ENCODE assay signal across 17 cellular contexts in the genomic region with DNA sequence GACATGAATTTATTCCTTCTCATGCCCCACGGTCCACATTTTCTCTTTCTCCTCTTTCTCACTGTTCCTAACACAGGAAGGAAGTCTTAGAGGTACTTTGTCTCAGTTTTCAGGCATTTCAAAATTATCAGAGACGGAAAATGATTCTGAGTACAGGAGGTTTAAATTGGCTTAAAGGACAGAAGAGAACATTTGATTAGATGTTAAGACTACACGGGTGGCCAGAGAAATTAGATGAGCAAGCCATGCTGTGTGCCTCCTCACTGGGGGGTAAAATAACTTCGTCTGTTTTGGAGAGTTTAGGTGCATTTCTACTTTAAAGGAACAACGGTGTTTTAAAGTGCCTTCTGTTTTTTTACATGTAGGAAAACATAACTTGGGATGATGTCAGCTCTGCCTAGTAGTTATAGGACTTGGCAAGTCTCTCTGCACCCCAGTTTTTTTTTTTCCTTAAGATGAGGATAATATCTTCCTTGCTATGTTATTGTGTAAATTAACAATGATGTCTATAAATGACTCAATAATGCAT.
DNase-seq lines count a peak whose midpoint lies in the region; ATAC-seq, FAIRE-seq and TF ChIP-seq lines count a peak whose summit lies in the region.
"Had no signal": no experiment of that assay in that cellular context is flagged by ENCODE, and none has a peak within 500 bp of the region (broad histone marks: within the 10 kb centered on the region; RNA-seq: fewer than 3 reads in every experiment).

No MANE protein-coding gene starts in this region.

- H3K18ac ChIP-seq in mesenchymal stem cell (ENCODE audit: low read depth in 1 of 2, low read length in 2 of 2): no peak overlapping the region

- H2BK15ac ChIP-seq in mesenchymal stem cell (ENCODE audit: low read depth, poor library complexity, severe bottlenecking): no peak overlapping the region

- no peaks in the 10 kb centered on the region for H3K4me1 Mint-ChIP-seq in WTC11
- peaks cover 21% of the 10 kb centered on the region for H3K4me1 Mint-ChIP-seq in activated CD4-positive, alpha-beta memory T cell treated with anti-CD3 and anti-CD28 coated beads, Interleukin-2, amount 10 ng/mL, durations not matched to agents 7 days and 5 days

- 0 out of 2 replicates have a peak overlapping the region, but pooled peaks have one; percentile 19 for H3K27ac Mint-ChIP-seq in WTC11
- no peak overlapping the region for H3K27ac Mint-ChIP-seq in activated CD4-positive, alpha-beta memory T cell treated with anti-CD3 and anti-CD28 coated beads, Interleukin-2, amount 10 ng/mL, durations not matched to agents 7 days and 5 days

- H3K4ac ChIP-seq in mesenchymal stem cell (ENCODE audit: low read depth in 1 of 2, low read length in 2 of 2): no peak overlapping the region

- H3K36me3 Mint-ChIP-seq in WTC11: peaks cover 5% of the 10 kb centered on the region; the same call in 1 of the 2 replicates
- peaks cover 7% of the 10 kb centered on the region for H3K36me3 Mint-ChIP-seq in activated CD4-positive, alpha-beta memory T cell treated with anti-CD3 and anti-CD28 coated beads, Interleukin-2, amount 10 ng/mL, durations not matched to agents 7 days and 5 days (ENCODE audit: low read depth)

- H3K9ac ChIP-seq in mesenchymal stem cell (ENCODE audit: low read length): no peak overlapping the region

- peak overlapping the region; percentile 65 for H3K27ac ChIP-seq in mesenchymal stem cell (ENCODE audit: low read length, poor library complexity, severe bottlenecking)
- H3K27ac ChIP-seq in pancreas: no peak overlapping the region
- H3K27ac ChIP-seq: C4-2B, SJCRH30 had no signal

- FAIRE-seq in pancreas (lab: Jason Lieb, UNC): no peak
- FAIRE-seq: D721Med had no signal

- H3K9me3 Mint-ChIP-seq in WTC11: no peaks in the 10 kb centered on the region
- H3K9me3 Mint-ChIP-seq in activated CD4-positive, alpha-beta memory T cell treated with anti-CD3 and anti-CD28 coated beads, Interleukin-2, amount 10 ng/mL, durations not matched to agents 7 days and 5 days: no peaks in the 10 kb centered on the region

- no peak overlapping the region for H2BK5ac ChIP-seq in mesenchymal stem cell (ENCODE audit: low read depth, low read length, poor library complexity, severe bottlenecking)

- no peak overlapping the region for H2BK12ac ChIP-seq in mesenchymal stem cell (ENCODE audit: low read length in 2 of 2)

- H4K91ac ChIP-seq in mesenchymal stem cell (ENCODE audit: low read length): no peak overlapping the region

- H2AFZ ChIP-seq in mesenchymal stem cell (ENCODE audit: low read depth, low read length): no peak overlapping the region

- H3K79me1 ChIP-seq in mesenchymal stem cell (replicated peaks; ENCODE audit: low read length, poor library complexity, severe bottlenecking): no peaks in the 10 kb centered on the region

- no peaks in the 10 kb centered on the region for H3K27me3 ChIP-seq in mesenchymal stem cell (ENCODE audit: control insufficient read depth in 1 of 2, insufficient read depth in 1 of 2, low read length in 2 of 2)
- no peaks in the 10 kb centered on the region for H3K27me3 ChIP-seq in pancreas
- H3K27me3 ChIP-seq: SJCRH30 had no signal

- intact Hi-C loops in pancreas (cut with DNase I): no loop called here

- no peak overlapping the region for H3K4me2 ChIP-seq in mesenchymal stem cell (ENCODE audit: low read length, poor library complexity, severe bottlenecking)

- no peak overlapping the region for H3K4me3 Mint-ChIP-seq in WTC11
- H3K4me3 Mint-ChIP-seq in activated CD4-positive, alpha-beta memory T cell treated with anti-CD3 and anti-CD28 coated beads, Interleukin-2, amount 10 ng/mL, durations not matched to agents 7 days and 5 days: no peak overlapping the region

- H3K9me3 ChIP-seq in mesenchymal stem cell (ENCODE audit: control insufficient read depth, low read length): no peaks in the 10 kb centered on the region
- H3K9me3 ChIP-seq in pancreas: no peaks in the 10 kb centered on the region
- H3K9me3 ChIP-seq: SJCRH30 had no signal

- H2BK120ac ChIP-seq in mesenchymal stem cell (ENCODE audit: low read depth, low read length): no peak overlapping the region

- TF ChIP-seq CTCF in WTC11 (IDR thresholded peaks at IDR 0.05) (no peak), pancreas (IDR thresholded peaks at IDR 0.05) (no peak)

- H3K36me3 ChIP-seq in mesenchymal stem cell (ENCODE audit: control insufficient read depth in 1 of 2, insufficient read depth in 2 of 2, low read depth in 1 of 2, low read length in 2 of 2) (peaks cover 2 to 15% of the 10 kb centered on the region in 2 experiments), pancreas (no peaks in the 10 kb centered on the region)
- H3K36me3 ChIP-seq: SJCRH30 had no signal

- DNase-seq in WTC11 (ENCODE audit: low spot score) (no peak), dermis blood vessel endothelial cell (peak; percentile 13), mesenchymal stem cell (no peak), HuH-7 (ENCODE audit: low spot score) (no peak), pancreas (no peak)
- no peak for DNase-seq in stimulated activated naive CD4-positive, alpha-beta T cell treated with Interleukin-2 at 50 U/mL for 16 hours (lab: John Stamatoyannopoulos, UW)
- DNase-seq in activated CD4-positive, alpha-beta memory T cell treated with anti-CD3 and anti-CD28 coated beads, Interleukin-2, amount 10 ng/mL, durations not matched to agents 7 days and 5 days: no peak
- DNase-seq: AML-193, NCI-H1417, NCI-H187, NCI-H2107, NCI-H2227 treated with DMSO at 0.1 percent for 48 hours, NCI-H510A treated with DMSO at 0.1 percent for 48 hours, SJCRH30 had no signal

- 92% methylated on average over 4 of the region's 5 CpGs for WGBS in mesenchymal stem cell
- 76 to 77% methylated on average over 5 of the region's 5 CpGs for WGBS in pancreas, 2 donors

- CTCF ChIA-PET in WTC11 (lab: Charles Lee): interaction anchor here (0.7 kb wide), 1 partner anchor 13 kb away, joined by 3 read pairs; no protein-coding TSS in a partner anchor
- CTCF ChIA-PET in activated CD4-positive, alpha-beta memory T cell treated with anti-CD3 and anti-CD28 coated beads, Interleukin-2, amount 10 ng/mL, durations not matched to agents 7 days and 5 days (lab: Charles Lee): interaction anchor here (0.9 kb wide), 1 partner anchor 15 kb away, joined by 3 read pairs; no protein-coding TSS in a partner anchor

- POLR2A ChIA-PET in WTC11 (lab: Charles Lee): no interaction called here
- POLR2A ChIA-PET in activated CD4-positive, alpha-beta memory T cell treated with anti-CD3 and anti-CD28 coated beads, Interleukin-2, amount 10 ng/mL, durations not matched to agents 7 days and 5 days (lab: Charles Lee): no interaction called here

- H2AK5ac ChIP-seq in mesenchymal stem cell (ENCODE audit: low read length, severe bottlenecking): no peak overlapping the region

- no peaks in the 10 kb centered on the region for H3K27me3 Mint-ChIP-seq in WTC11 (ENCODE audit: low read depth)
- no peaks in the 10 kb centered on the region for H3K27me3 Mint-ChIP-seq in activated CD4-positive, alpha-beta memory T cell treated with anti-CD3 and anti-CD28 coated beads, Interleukin-2, amount 10 ng/mL, durations not matched to agents 7 days and 5 days

- H3K14ac ChIP-seq in mesenchymal stem cell (ENCODE audit: low read length in 2 of 2): no peak overlapping the region

- no peak for ATAC-seq in WTC11
- no peak for ATAC-seq in pancreas
- ATAC-seq: Panc1 had no signal

- H3K4me1 ChIP-seq in mesenchymal stem cell (ENCODE audit: control insufficient read depth, insufficient read depth, low read depth, low read length): peaks cover 7% of the 10 kb centered on the region
- no peaks in the 10 kb centered on the region for H3K4me1 ChIP-seq in pancreas

- no peak overlapping the region for H3K23ac ChIP-seq in mesenchymal stem cell (ENCODE audit: low read length in 2 of 2)

- no peak overlapping the region for H3K4me3 ChIP-seq in mesenchymal stem cell (ENCODE audit: insufficient read depth in 1 of 2, low read depth in 1 of 2, low read length in 2 of 2)
- no peak overlapping the region for H3K4me3 ChIP-seq in pancreas
- H3K4me3 ChIP-seq: SJCRH30 had no signal

- no peak overlapping the region for H4K8ac ChIP-seq in mesenchymal stem cell (ENCODE audit: low read length)

TF ChIP-seq in WTC11, 78 proteins besides CTCF, POLR2A, EP300 and RAD21 (continues in another document):
- TF ChIP-seq ZBTB43 (CRISPR knock-in tag; IDR thresholded peaks at IDR 0.05) (no peak), HMGXB4 (CRISPR knock-in tag; IDR thresholded peaks at IDR 0.05) (no peak), ZMAT4 (CRISPR knock-in tag; IDR thresholded peaks at IDR 0.05) (no peak), SOX15 (CRISPR knock-in tag; IDR thresholded peaks at IDR 0.05) (no peak)
